ENCODE assay signal across 10 cellular contexts in the genomic region with DNA sequence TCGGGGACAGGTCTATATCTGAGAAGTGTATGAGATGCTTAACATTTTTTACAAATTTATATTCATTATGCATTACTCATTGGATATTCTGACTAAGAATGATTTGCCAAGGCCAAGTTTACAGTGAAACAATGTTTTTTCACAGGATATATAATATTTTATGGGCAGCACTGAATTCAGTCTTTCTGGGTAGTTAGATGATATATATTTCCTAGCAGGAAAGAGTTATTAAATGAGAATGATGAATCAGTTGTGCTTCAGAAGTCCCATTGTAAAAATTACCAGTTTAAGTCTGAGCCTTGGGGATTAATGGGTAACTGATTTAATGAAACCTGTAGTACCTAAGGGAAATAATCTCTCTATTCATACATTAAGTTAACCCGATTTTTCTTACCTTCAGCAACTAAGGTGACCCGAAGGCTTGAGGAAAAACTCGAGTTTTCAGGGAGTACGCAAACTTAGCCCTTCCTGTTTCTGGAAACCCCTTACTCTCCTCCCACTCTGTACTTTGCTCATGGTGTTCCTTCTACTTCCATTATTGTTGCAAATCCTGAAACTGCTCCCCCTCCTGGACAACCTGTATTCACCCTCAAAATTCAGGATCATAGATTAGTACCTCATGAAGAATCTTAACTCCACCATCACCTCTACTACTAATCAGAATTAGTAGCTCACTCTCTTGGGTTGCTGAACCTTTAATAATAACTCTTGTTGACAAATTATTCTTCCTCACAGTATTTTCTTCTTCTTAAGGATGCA.
A peak's percentile ranks its signal among the peaks of the same experiment; 100 is the strongest.
DNase-seq lines count a peak whose midpoint lies in the region; TF ChIP-seq lines count a peak whose summit lies in the region.
"Had no signal": no experiment of that assay in that cellular context is flagged by ENCODE, and none has a peak within 500 bp of the region (broad histone marks: within the 10 kb centered on the region; RNA-seq: fewer than 3 reads in every experiment).

No MANE protein-coding gene starts in this region.

- TF ChIP-seq CTCF in MM.1S (IDR thresholded peaks at IDR 0.05; ENCODE audit: low read length), result peak; percentile 49
- peak; percentile 34 for TF ChIP-seq CTCF in progenitor cell of endocrine pancreas (IDR thresholded peaks at IDR 0.05; ENCODE audit: unreplicated experiment)
- no peak for TF ChIP-seq CTCF in uterus (IDR thresholded peaks at IDR 0.05)
- TF ChIP-seq CTCF in ascending aorta (IDR thresholded peaks at IDR 0.05), result no peak

- H3K27me3 ChIP-seq in MM.1S (replicated peaks; ENCODE audit: insufficient read depth, low read length), result no peaks in the 10 kb centered on the region
- no peaks in the 10 kb centered on the region for H3K27me3 ChIP-seq in uterus
- H3K27me3 ChIP-seq in ascending aorta, result no peaks in the 10 kb centered on the region

- peaks cover 16% of the 10 kb centered on the region for H3K27me3 Mint-ChIP-seq in progenitor cell of endocrine pancreas

- no peak overlapping the region for H3K4me3 ChIP-seq in MM.1S (ENCODE audit: low read length)
- H3K4me3 ChIP-seq in uterus, result no peak overlapping the region
- no peak overlapping the region for H3K4me3 ChIP-seq in ascending aorta

- H3F3A ChIP-seq in MM.1S (ENCODE audit: insufficient read depth, low read length), result no peaks in the 10 kb centered on the region

- intact Hi-C loops in uterus (cut with DNase I; ENCODE audit: low total_unique reads), result no loop called here
- intact Hi-C loops in ascending aorta (cut with DNase I), result no loop called here

- DNase-seq in NCI-H146 (lab: John Stamatoyannopoulos, UW), result peak; percentile 20
- DNase-seq in NCI-H146 treated with DMSO at 0.1 percent for 48 hours (lab: John Stamatoyannopoulos, UW; ENCODE audit: unreplicated experiment), result no peak
- no peak for DNase-seq in MM.1S
- DNase-seq in dermis blood vessel endothelial cell, result peak; percentile 66
- no peak for DNase-seq in progenitor cell of endocrine pancreas (ENCODE audit: low spot score, unreplicated experiment)
- no peak for DNase-seq in uterus
- no peak for DNase-seq in activated CD4-positive, CD25-positive, alpha-beta regulatory T cell treated with anti-CD3 and anti-CD28 coated beads, Interleukin-2, amount 50 U/mL, for 72 hours
- DNase-seq in ascending aorta (ENCODE audit: low spot score in 2 of 2), result no peak
- DNase-seq: naive thymus-derived CD8-positive, alpha-beta T cell had no signal

- no peak for TF ChIP-seq POLR2A in uterus (IDR thresholded peaks at IDR 0.05)

- 0 out of 2 replicates have a peak, but pooled peaks cover 4% of the 10 kb centered on the region for H3K4me1 ChIP-seq in MM.1S (ENCODE audit: low read length)
- H3K4me1 ChIP-seq in uterus, result no peaks in the 10 kb centered on the region
- peaks cover 0 to 4% of the 10 kb centered on the region in 2 donors for H3K4me1 ChIP-seq in ascending aorta

- H3K9me3 ChIP-seq in MM.1S (replicated peaks; ENCODE audit: insufficient read depth, low read length), result no peaks in the 10 kb centered on the region
- no peaks in the 10 kb centered on the region for H3K9me3 ChIP-seq in uterus
- H3K9me3 ChIP-seq in ascending aorta, result no peaks in the 10 kb centered on the region

- H3K9ac ChIP-seq in MM.1S (ENCODE audit: low read length), result no peak overlapping the region

- 0 out of 2 replicates have a peak, but pooled peaks cover 3% of the 10 kb centered on the region for H3K36me3 ChIP-seq in MM.1S (replicated peaks; ENCODE audit: insufficient read depth, low read length)
- H3K36me3 ChIP-seq in uterus, result no peaks in the 10 kb centered on the region
- H3K36me3 ChIP-seq in ascending aorta, result no peaks in the 10 kb centered on the region

- no peak overlapping the region for H3K27ac Mint-ChIP-seq in progenitor cell of endocrine pancreas
- H3K27ac Mint-ChIP-seq: B cell had no signal

- no peak overlapping the region for H3K4me2 ChIP-seq in MM.1S (ENCODE audit: low read depth, low read length)

- peaks cover 12% of the 10 kb centered on the region for H3K9me3 Mint-ChIP-seq in progenitor cell of endocrine pancreas (ENCODE audit: low read depth)

- H3K36me3 Mint-ChIP-seq in progenitor cell of endocrine pancreas (ENCODE audit: insufficient read depth), result peaks cover 2% of the 10 kb centered on the region

- H3K4me1 Mint-ChIP-seq in progenitor cell of endocrine pancreas (ENCODE audit: low read depth), result peaks cover 18% of the 10 kb centered on the region

- H3K27ac ChIP-seq in MM.1S (ENCODE audit: low read length) (no peak overlapping the region), uterus (no peak overlapping the region), ascending aorta (no peak overlapping the region)

- H3K4me3 Mint-ChIP-seq in progenitor cell of endocrine pancreas (ENCODE audit: low read depth), result no peak overlapping the region
- H3K4me3 Mint-ChIP-seq: B cell; naive thymus-derived CD8-positive, alpha-beta T cell had no signal

- H2AFZ ChIP-seq in MM.1S (ENCODE audit: low read length), result no peak overlapping the region

- no peaks in the 10 kb centered on the region for H3K79me2 ChIP-seq in MM.1S (ENCODE audit: low read length)

- H4K20me1 ChIP-seq in MM.1S (ENCODE audit: insufficient read depth, low read length), result no peaks in the 10 kb centered on the region

- H3K9me2 ChIP-seq in MM.1S (replicated peaks; ENCODE audit: insufficient read depth, low read length), result no peaks in the 10 kb centered on the region

Comparison
In these comparisons a context has a peak if more than half of its experiments do, and no peak if none do; other contexts are left out.
1. DNase-seq: peak in NCI-H146 (single experiment) and dermis blood vessel endothelial cell (single experiment); none in NCI-H146 treated with DMSO at 0.1 percent for 48 hours (single experiment), MM.1S (single experiment), progenitor cell of endocrine pancreas (single experiment), uterus (0 of 2), activated CD4-positive, CD25-positive, alpha-beta regulatory T cell treated with anti-CD3 and anti-CD28 coated beads, Interleukin-2, amount 50 U/mL, for 72 hours (single experiment) and ascending aorta (0 of 2).
2. CTCF ChIP-seq: peak in MM.1S (single experiment) and progenitor cell of endocrine pancreas (single experiment); none in uterus (0 of 4) and ascending aorta (0 of 3).